ENCODE assay signal across 1 cellular context in genomic region chr1:160657477-160657820, GRCh38.
TF ChIP-seq lines count a peak whose summit lies in the region.

No MANE protein-coding gene starts in this region.

TF ChIP-seq in HepG2, 621 proteins besides CTCF, POLR2A, EP300 and RAD21:
- TF ChIP-seq PRDM15 (CRISPR knock-in tag; IDR thresholded peaks at IDR 0.05), result no peak
- no peak for TF ChIP-seq MLX (CRISPR knock-in tag; IDR thresholded peaks at IDR 0.05)
- TF ChIP-seq ZNF720 (CRISPR knock-in tag; IDR thresholded peaks at IDR 0.05), result no peak
- no peak for TF ChIP-seq NONO (IDR thresholded peaks at IDR 0.05)
- no peak for TF ChIP-seq NONO (CRISPR knock-in tag; conservative IDR thresholded peaks at IDR 0.05)
- TF ChIP-seq ZFP41 (CRISPR knock-in tag; IDR thresholded peaks at IDR 0.05; ENCODE audit: borderline replicate concordance), result no peak
- TF ChIP-seq ZNF251 (CRISPR knock-in tag; IDR thresholded peaks at IDR 0.05), result no peak
- no peak for TF ChIP-seq MXD4 (CRISPR knock-in tag; IDR thresholded peaks at IDR 0.05)
- TF ChIP-seq KDM5A (IDR thresholded peaks at IDR 0.05; ENCODE audit: borderline replicate concordance, low read length), result no peak
- no peak for TF ChIP-seq IRF2 (CRISPR knock-in tag; IDR thresholded peaks at IDR 0.05)
- TF ChIP-seq SRY (CRISPR knock-in tag; IDR thresholded peaks at IDR 0.05), result no peak
- no peak for TF ChIP-seq ZNF776 (CRISPR knock-in tag; IDR thresholded peaks at IDR 0.05)
- TF ChIP-seq ZBTB20 (CRISPR knock-in tag; IDR thresholded peaks at IDR 0.05; ENCODE audit: borderline replicate concordance, low read depth), result no peak
- TF ChIP-seq TARDBP (CRISPR knock-in tag; IDR thresholded peaks at IDR 0.05), result no peak
- TF ChIP-seq ZNF235 (CRISPR knock-in tag; IDR thresholded peaks at IDR 0.05; ENCODE audit: borderline replicate concordance), result no peak
